In genomic region chr7:73452999-73453635, GRCh38 we compare ENCODE assay signal across 1 cellular context.
A peak's percentile ranks its signal among the peaks of the same experiment; 100 is the strongest.
TF ChIP-seq lines count a peak whose summit lies in the region.

No MANE protein-coding gene starts in this region.

TF ChIP-seq in HepG2, 621 proteins besides CTCF, POLR2A, EP300 and RAD21 (continues in another document):
- TF ChIP-seq ZUFSP (CRISPR knock-in tag; IDR thresholded peaks at IDR 0.05; ENCODE audit: borderline replicate concordance) (no peak), HNF1B (CRISPR knock-in tag; IDR thresholded peaks at IDR 0.05) (no peak), MED1 (CRISPR knock-in tag; IDR thresholded peaks at IDR 0.05) (no peak), MLLT10 (CRISPR knock-in tag; IDR thresholded peaks at IDR 0.05) (no peak), SP4 (CRISPR knock-in tag; IDR thresholded peaks at IDR 0.05) (no peak), TFDP2 (CRISPR knock-in tag; IDR thresholded peaks at IDR 0.05) (no peak), ZIK1 (CRISPR knock-in tag; IDR thresholded peaks at IDR 0.05; ENCODE audit: borderline replicate concordance, low read depth) (no peak), ZBTB2 (CRISPR knock-in tag; IDR thresholded peaks at IDR 0.05; ENCODE audit: low read depth) (no peak), USF2 (IDR thresholded peaks at IDR 0.05; ENCODE audit: low read depth, low read length) (no peak), USF2 (CRISPR knock-in tag; IDR thresholded peaks at IDR 0.05; ENCODE audit: borderline replicate concordance) (no peak), MTA1 (CRISPR knock-in tag; IDR thresholded peaks at IDR 0.05; ENCODE audit: borderline replicate concordance) (no peak), ZNF883 (CRISPR knock-in tag; IDR thresholded peaks at IDR 0.05; ENCODE audit: not compliant biosample characterization) (no peak), KLF11 (CRISPR knock-in tag; IDR thresholded peaks at IDR 0.05) (no peak), ZNF414 (CRISPR knock-in tag; IDR thresholded peaks at IDR 0.05) (no peak), HOXA9 (CRISPR knock-in tag; IDR thresholded peaks at IDR 0.05; ENCODE audit: borderline replicate concordance) (no peak), ZNF484 (CRISPR knock-in tag; IDR thresholded peaks at IDR 0.05; ENCODE audit: borderline replicate concordance, low read depth) (no peak), TBP (CRISPR knock-in tag; IDR thresholded peaks at IDR 0.05) (no peak), SAP130 (CRISPR knock-in tag; IDR thresholded peaks at IDR 0.05; ENCODE audit: low read depth) (peak; percentile 49; the same call in 1 of the 2 replicates), GPN1 (CRISPR knock-in tag; IDR thresholded peaks at IDR 0.05; ENCODE audit: borderline replicate concordance) (no peak), WIZ (CRISPR knock-in tag; IDR thresholded peaks at IDR 0.05) (no peak), CREM (IDR thresholded peaks at IDR 0.05) (no peak), CREM (CRISPR knock-in tag; IDR thresholded peaks at IDR 0.05) (no peak), ZNF256 (CRISPR knock-in tag; conservative IDR thresholded peaks at IDR 0.05) (no peak), PAXIP1 (CRISPR knock-in tag; conservative IDR thresholded peaks at IDR 0.05) (peak; percentile 41; the same call in 1 of the 2 replicates), AHR (CRISPR knock-in tag; IDR thresholded peaks at IDR 0.05) (no peak), GATA4 (IDR thresholded peaks at IDR 0.05; ENCODE audit: borderline replicate concordance, low read depth) (no peak), ZNF317 (CRISPR knock-in tag; IDR thresholded peaks at IDR 0.05) (no peak), ZNF782 (CRISPR knock-in tag; IDR thresholded peaks at IDR 0.05; ENCODE audit: borderline replicate concordance) (no peak), AKNA (CRISPR knock-in tag; IDR thresholded peaks at IDR 0.05; ENCODE audit: borderline replicate concordance) (no peak), SMYD3 (CRISPR knock-in tag; IDR thresholded peaks at IDR 0.05) (no peak), ZSCAN30 (CRISPR knock-in tag; IDR thresholded peaks at IDR 0.05) (no peak), RBM22 (optimal IDR thresholded peaks at IDR 0.05; ENCODE audit: low read length) (peak; percentile 28), ARID5B (CRISPR knock-in tag; IDR thresholded peaks at IDR 0.05) (peak; percentile 25; the same call in 1 of the 2 replicates), ELF4 (CRISPR knock-in tag; IDR thresholded peaks at IDR 0.05; ENCODE audit: borderline replicate concordance) (no peak), MED8 (CRISPR knock-in tag; IDR thresholded peaks at IDR 0.05; ENCODE audit: insufficient replicate concordance) (no peak), NFE2L2 (IDR thresholded peaks at IDR 0.05; ENCODE audit: low read length) (no peak), DR1 (CRISPR knock-in tag; IDR thresholded peaks at IDR 0.05) (no peak), FOXK2 (IDR thresholded peaks at IDR 0.05) (no peak), TP53 (CRISPR knock-in tag; conservative IDR thresholded peaks at IDR 0.05) (no peak), ZNF10 (CRISPR knock-in tag; IDR thresholded peaks at IDR 0.05; ENCODE audit: borderline replicate concordance, low read depth) (no peak), ZNF337 (CRISPR knock-in tag; IDR thresholded peaks at IDR 0.05; ENCODE audit: borderline replicate concordance, low read depth) (no peak), ZNF331 (CRISPR knock-in tag; IDR thresholded peaks at IDR 0.05) (no peak)
